In genomic region chr14:65170768-65171251, GRCh38 we compare ENCODE assay signal across 1 cellular context.
A peak's percentile ranks its signal among the peaks of the same experiment; 100 is the strongest.
TF ChIP-seq lines count a peak whose summit lies in the region.

No MANE protein-coding gene starts in this region.

TF ChIP-seq in SK-N-SH, 30 proteins besides CTCF, POLR2A, EP300 and RAD21 (continued from another document):
- TF ChIP-seq REST (IDR thresholded peaks at IDR 0.05; ENCODE audit: low read depth, low read length), result no peak
- TF ChIP-seq USF2 (IDR thresholded peaks at IDR 0.05; ENCODE audit: borderline replicate concordance, low read depth, low read length), result no peak
- peak; percentile 30; the same call in 1 of the 2 replicates for TF ChIP-seq GABPA (IDR thresholded peaks at IDR 0.05; ENCODE audit: low read depth)
- no peak for TF ChIP-seq RFX5 (IDR thresholded peaks at IDR 0.05; ENCODE audit: low read length)
- peak; percentile 4; the same call in 1 of the 2 replicates for TF ChIP-seq FOSL2 (IDR thresholded peaks at IDR 0.05; ENCODE audit: borderline replicate concordance, low read depth)
- no peak for TF ChIP-seq MAX (IDR thresholded peaks at IDR 0.05; ENCODE audit: low read depth)
- TF ChIP-seq RCOR1 (IDR thresholded peaks at IDR 0.05; ENCODE audit: low read length), result no peak; the same call in 1 of the 2 replicates
- TF ChIP-seq ELF1 (IDR thresholded peaks at IDR 0.05), result peak; percentile 24; the same call in 1 of the 2 replicates
- TF ChIP-seq NRF1 (IDR thresholded peaks at IDR 0.05; ENCODE audit: low read depth, low read length), result no peak
- no peak; the same call in 1 of the 2 replicates for TF ChIP-seq SMC3 (IDR thresholded peaks at IDR 0.05; ENCODE audit: low read depth, low read length)
